23 cellular contexts compared by ENCODE assay signal in genomic region chr11:69489746-69490365, GRCh38. TPM values are rescaled to one million over a fixed set of nuclear protein-coding genes. Genes with fewer than 3 reads are reported as not detected.
"Had no signal": no experiment of that assay in that cellular context is flagged by ENCODE, and none has a peak within 500 bp of the region (broad histone marks: within the 10 kb centered on the region; RNA-seq: fewer than 3 reads in every experiment).

No MANE protein-coding gene starts in this region.

- H3K27me3 ChIP-seq: body of pancreas, ovary, upper lobe of left lung had no signal

- H3K4me3 ChIP-seq: body of pancreas, ovary, thoracic aorta, upper lobe of left lung had no signal

- DNase-seq: activated B cell treated with CpG ODN at 0.5 μM for 24 hours; activated CD4-positive, alpha-beta T cell treated with anti-CD3 and anti-CD28 coated beads for 4 hours; activated CD4-positive, alpha-beta T cell treated with anti-CD3 and anti-CD28 coated beads, Interleukin-2, amount 50 U/mL, for 48 hours; activated effector memory CD4-positive, alpha-beta T cell treated with Interleukin-2 at 50 U/mL for 16 hours; activated naive CD4-positive, alpha-beta T cell treated with anti-CD3 and anti-CD28 coated beads, Interleukin-2, amount 50 U/mL, for 16 hours; activated naive CD8-positive, alpha-beta T cell treated with anti-CD3 and anti-CD28 coated beads, Interleukin-2, amount 50 U/mL, for 24 hours; activated T-cell treated with anti-CD3 and anti-CD28 coated beads, Interleukin-2, amount 50 U/mL, for 72 hours; body of pancreas; caudate nucleus; dermis blood vessel endothelial cell; effector CD8-positive, alpha-beta T cell; erythroblast; foreskin melanocyte; hypothalamus; naive thymus-derived CD8-positive, alpha-beta T cell; ovary; stimulated activated CD4-positive, alpha-beta T cell treated with anti-CD3 and anti-CD28 coated beads, Interleukin-4, amount 100 ng/mL, for 1 hour; stimulated activated naive CD4-positive, alpha-beta T cell treated with Interleukin-2 at 50 U/mL for 16 hours; T1000 had no signal

- H3K27ac ChIP-seq: body of pancreas, ovary, upper lobe of left lung had no signal

- ATAC-seq: activated naive CD8-positive, alpha-beta T cell treated with anti-CD3 and anti-CD28 coated beads, Interleukin-2, amount 50 U/mL, for 24 hours; activated T-cell treated with anti-CD3 and anti-CD28 coated beads, Interleukin-2, amount 50 U/mL, for 72 hours; body of pancreas; naive thymus-derived CD8-positive, alpha-beta T cell had no signal

- H3K9me3 ChIP-seq: body of pancreas, ovary, thoracic aorta, upper lobe of left lung had no signal

- H3K9me3 Mint-ChIP-seq: activated B cell treated with CpG ODN at 0.5 μM for 24 hours; activated naive CD8-positive, alpha-beta T cell treated with anti-CD3 and anti-CD28 coated beads, Interleukin-2, amount 50 U/mL, for 24 hours; activated T-cell treated with anti-CD3 and anti-CD28 coated beads, Interleukin-2, amount 50 U/mL, for 72 hours; naive thymus-derived CD8-positive, alpha-beta T cell; T-helper 1 cell treated with Interleukin-12 subunit alpha and Interleukin-12 subunit beta and Interleukin-4 antibody, amounts not matched to agents 30 μg/mL and 1 μg/mL, for 36 hours had no signal

- H3K4me3 Mint-ChIP-seq: activated B cell treated with CpG ODN at 0.5 μM for 24 hours; activated naive CD8-positive, alpha-beta T cell treated with anti-CD3 and anti-CD28 coated beads, Interleukin-2, amount 50 U/mL, for 24 hours; activated T-cell treated with anti-CD3 and anti-CD28 coated beads, Interleukin-2, amount 50 U/mL, for 72 hours; naive thymus-derived CD8-positive, alpha-beta T cell; T-helper 1 cell treated with Interleukin-12 subunit alpha and Interleukin-12 subunit beta and Interleukin-4 antibody, amounts not matched to agents 30 μg/mL and 1 μg/mL, for 36 hours had no signal

- H3K36me3 Mint-ChIP-seq: naive thymus-derived CD8-positive, alpha-beta T cell had no signal

- H3K4me1 ChIP-seq: body of pancreas had no signal

- H3K36me3 ChIP-seq: ovary, thoracic aorta, upper lobe of left lung had no signal

- H3K4me1 Mint-ChIP-seq: activated B cell treated with CpG ODN at 0.5 μM for 24 hours; activated naive CD8-positive, alpha-beta T cell treated with anti-CD3 and anti-CD28 coated beads, Interleukin-2, amount 50 U/mL, for 24 hours; naive thymus-derived CD8-positive, alpha-beta T cell had no signal

- H3K27me3 Mint-ChIP-seq: activated B cell treated with CpG ODN at 0.5 μM for 24 hours had no signal

- H3K27ac Mint-ChIP-seq: activated B cell treated with CpG ODN at 0.5 μM for 24 hours; activated naive CD8-positive, alpha-beta T cell treated with anti-CD3 and anti-CD28 coated beads, Interleukin-2, amount 50 U/mL, for 24 hours; activated T-cell treated with anti-CD3 and anti-CD28 coated beads, Interleukin-2, amount 50 U/mL, for 72 hours; T-helper 1 cell treated with Interleukin-12 subunit alpha and Interleukin-12 subunit beta and Interleukin-4 antibody, amounts not matched to agents 30 μg/mL and 1 μg/mL, for 36 hours had no signal

RNA-seq across cellular contexts. Expression of gene LINC01488, which starts 8.4 kb away (rescaled TPM):
- total RNA-seq: activated B cell treated with CpG ODN at 0.5 μM for 24 hours; activated T-cell treated with anti-CD3 and anti-CD28 coated beads, Interleukin-2, amount 50 U/mL, for 72 hours; body of pancreas; dermis blood vessel endothelial cell; naive thymus-derived CD8-positive, alpha-beta T cell; ovary; sciatic nerve; thoracic aorta; upper lobe of left lung had no signal
- polyA plus RNA-seq: naive thymus-derived CD8-positive, alpha-beta T cell; ovary had no signal
